ENCODE assay signal across 30 cellular contexts in genomic region chr7:130197094-130197493, GRCh38. TPM values are rescaled to one million over a fixed set of nuclear protein-coding genes. Genes with fewer than 3 reads are reported as not detected.
"Had no signal": no experiment of that assay in that cellular context is flagged by ENCODE, and none has a peak within 500 bp of the region (broad histone marks: within the 10 kb centered on the region; RNA-seq: fewer than 3 reads in every experiment).

No MANE protein-coding gene starts in this region.

- DNase-seq: activated CD4-positive, alpha-beta memory T cell treated with anti-CD3 and anti-CD28 coated beads, Interleukin-2, amount 10 ng/mL, durations not matched to agents 7 days and 5 days; activated CD4-positive, alpha-beta T cell treated with anti-CD3 and anti-CD28 coated beads, Interleukin-2, amount 10 ng/mL, durations not matched to agents 24 days and 14 days; activated CD4-positive, alpha-beta T cell treated with anti-CD3 and anti-CD28 coated beads, Interleukin-2, amount 50 U/mL, for 4 hours; activated CD4-positive, CD25-positive, alpha-beta regulatory T cell; activated CD4-positive, CD25-positive, alpha-beta regulatory T cell treated with anti-CD3 and anti-CD28 coated beads, Interleukin-2, amount 50 U/mL, for 72 hours; activated CD8-positive, alpha-beta memory T cell treated with anti-CD3 and anti-CD28 coated beads, Interleukin-2, amount 50 U/mL, for 4 hours; activated effector memory CD4-positive, alpha-beta T cell treated with Interleukin-2 at 50 U/mL for 16 hours; activated gamma-delta T cell treated with Interleukin-2 at 50 U/mL for 16 hours; activated naive CD4-positive, alpha-beta T cell treated with anti-CD3 and anti-CD28 coated beads, Interleukin-2, amount 50 U/mL, for 16 hours; activated naive CD4-positive, alpha-beta T cell treated with Interleukin-2 at 50 U/mL for 16 hours; activated T-cell treated with anti-CD3 and anti-CD28 coated beads, Interleukin-2, amount 50 U/mL, for 24 hours; amygdala; aorta; body of pancreas; cortex of kidney; dermis blood vessel endothelial cell; effector CD4-positive, alpha-beta T cell; effector memory CD8-positive, alpha-beta T cell; erythroblast; foreskin keratinocyte; gastrocnemius medialis; glutamatergic neuron; heart left ventricle; T-helper 2 cell had no signal

- H3K27ac Mint-ChIP-seq: activated CD4-positive, alpha-beta memory T cell treated with anti-CD3 and anti-CD28 coated beads, Interleukin-2, amount 10 ng/mL, durations not matched to agents 7 days and 5 days; activated CD4-positive, alpha-beta T cell treated with anti-CD3 and anti-CD28 coated beads, Interleukin-2, amount 10 ng/mL, durations not matched to agents 24 days and 14 days; activated T-helper 17 cell treated with anti-CD3 and anti-CD28 coated beads, Interleukin-2, amount 50 U/mL, for 72 hours had no signal

- H3K27me3 ChIP-seq: body of pancreas, esophagus muscularis mucosa, foreskin keratinocyte, gastrocnemius medialis, heart left ventricle had no signal

- H3K9me3 ChIP-seq: body of pancreas, esophagus muscularis mucosa, gastrocnemius medialis, heart left ventricle had no signal

- H3K27ac ChIP-seq: body of pancreas, esophagus muscularis mucosa, foreskin keratinocyte, gastrocnemius medialis, heart left ventricle had no signal

- H3K4me3 ChIP-seq: body of pancreas, esophagus muscularis mucosa, gastrocnemius medialis, heart left ventricle had no signal

- H3K9me3 Mint-ChIP-seq: activated CD4-positive, alpha-beta memory T cell treated with anti-CD3 and anti-CD28 coated beads, Interleukin-2, amount 10 ng/mL, durations not matched to agents 7 days and 5 days; activated CD4-positive, alpha-beta T cell treated with anti-CD3 and anti-CD28 coated beads, Interleukin-2, amount 10 ng/mL, durations not matched to agents 24 days and 14 days; activated T-cell treated with anti-CD3 and anti-CD28 coated beads, Interleukin-2, amount 50 U/mL, for 24 hours; activated T-helper 17 cell treated with anti-CD3 and anti-CD28 coated beads, Interleukin-2, amount 50 U/mL, for 72 hours; effector memory CD8-positive, alpha-beta T cell had no signal

- H3K4me1 ChIP-seq: body of pancreas, esophagus muscularis mucosa, foreskin keratinocyte, gastrocnemius medialis, heart left ventricle had no signal

- ATAC-seq: activated T-helper 17 cell treated with anti-CD3 and anti-CD28 coated beads, Interleukin-2, amount 50 U/mL, for 72 hours; body of pancreas; effector memory CD8-positive, alpha-beta T cell; foreskin keratinocyte; gastrocnemius medialis; heart left ventricle had no signal

- H3K4me3 Mint-ChIP-seq: activated CD4-positive, alpha-beta memory T cell treated with anti-CD3 and anti-CD28 coated beads, Interleukin-2, amount 10 ng/mL, durations not matched to agents 7 days and 5 days; activated CD4-positive, alpha-beta T cell treated with anti-CD3 and anti-CD28 coated beads, Interleukin-2, amount 10 ng/mL, durations not matched to agents 24 days and 14 days; activated naive CD8-positive, alpha-beta T cell; activated T-cell treated with anti-CD3 and anti-CD28 coated beads, Interleukin-2, amount 50 U/mL, for 24 hours; activated T-helper 17 cell treated with anti-CD3 and anti-CD28 coated beads, Interleukin-2, amount 50 U/mL, for 72 hours; effector memory CD8-positive, alpha-beta T cell had no signal

- H3K27me3 Mint-ChIP-seq: activated CD4-positive, alpha-beta memory T cell treated with anti-CD3 and anti-CD28 coated beads, Interleukin-2, amount 10 ng/mL, durations not matched to agents 7 days and 5 days; activated CD4-positive, alpha-beta T cell treated with anti-CD3 and anti-CD28 coated beads, Interleukin-2, amount 10 ng/mL, durations not matched to agents 24 days and 14 days; activated naive CD8-positive, alpha-beta T cell; activated T-cell treated with anti-CD3 and anti-CD28 coated beads, Interleukin-2, amount 50 U/mL, for 24 hours; activated T-helper 17 cell treated with anti-CD3 and anti-CD28 coated beads, Interleukin-2, amount 50 U/mL, for 72 hours; effector memory CD8-positive, alpha-beta T cell had no signal

- FAIRE-seq: colon had no signal

RNA-seq across cellular contexts. Expression of gene SSMEM1, which starts 10.6 kb away (rescaled TPM):
- total RNA-seq: activated CD4-positive, alpha-beta memory T cell treated with anti-CD3 and anti-CD28 coated beads, Interleukin-2, amount 10 ng/mL, durations not matched to agents 7 days and 5 days; activated CD4-positive, alpha-beta T cell treated with anti-CD3 and anti-CD28 coated beads, Interleukin-2, amount 10 ng/mL, durations not matched to agents 24 days and 14 days; activated T-helper 17 cell treated with anti-CD3 and anti-CD28 coated beads, Interleukin-2, amount 50 U/mL, for 72 hours; aorta; body of pancreas; chondrocyte; dermis blood vessel endothelial cell; esophagus muscularis mucosa; foreskin keratinocyte; gastrocnemius medialis; heart left ventricle; T-helper 1 cell treated with Interleukin-12 subunit alpha and Interleukin-12 subunit beta and Interleukin-4 antibody, amounts not matched to agents 30 ng/mL and 1 ng/mL, for 36 hours had no signal
- polyA plus RNA-seq: aorta, foreskin keratinocyte, heart left ventricle had no signal
